Comparison of ENCODE assay signal across 1 cellular context in the genomic region with DNA sequence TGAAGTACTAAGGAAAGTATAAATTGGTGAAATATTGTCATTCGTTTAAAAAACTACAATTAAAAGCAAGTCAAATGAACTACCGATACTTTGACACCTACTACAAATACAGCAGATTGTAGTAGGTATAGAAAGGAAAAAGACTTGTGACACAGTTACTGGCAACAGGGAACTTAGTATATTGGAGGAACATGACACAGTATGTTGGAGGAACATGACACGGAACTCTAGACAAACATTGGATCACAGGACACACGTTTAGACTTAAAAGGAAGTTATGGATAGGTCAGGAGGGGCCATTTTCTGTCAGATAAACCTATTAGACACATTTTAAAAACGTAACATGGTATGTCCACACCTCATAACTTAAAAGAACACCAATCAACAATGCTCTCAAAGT.
TF ChIP-seq lines count a peak whose summit lies in the region.

No MANE protein-coding gene starts in this region.

TF ChIP-seq in GM12878, 131 proteins besides CTCF, POLR2A, EP300 and RAD21:
- TF ChIP-seq, protein P1, sequence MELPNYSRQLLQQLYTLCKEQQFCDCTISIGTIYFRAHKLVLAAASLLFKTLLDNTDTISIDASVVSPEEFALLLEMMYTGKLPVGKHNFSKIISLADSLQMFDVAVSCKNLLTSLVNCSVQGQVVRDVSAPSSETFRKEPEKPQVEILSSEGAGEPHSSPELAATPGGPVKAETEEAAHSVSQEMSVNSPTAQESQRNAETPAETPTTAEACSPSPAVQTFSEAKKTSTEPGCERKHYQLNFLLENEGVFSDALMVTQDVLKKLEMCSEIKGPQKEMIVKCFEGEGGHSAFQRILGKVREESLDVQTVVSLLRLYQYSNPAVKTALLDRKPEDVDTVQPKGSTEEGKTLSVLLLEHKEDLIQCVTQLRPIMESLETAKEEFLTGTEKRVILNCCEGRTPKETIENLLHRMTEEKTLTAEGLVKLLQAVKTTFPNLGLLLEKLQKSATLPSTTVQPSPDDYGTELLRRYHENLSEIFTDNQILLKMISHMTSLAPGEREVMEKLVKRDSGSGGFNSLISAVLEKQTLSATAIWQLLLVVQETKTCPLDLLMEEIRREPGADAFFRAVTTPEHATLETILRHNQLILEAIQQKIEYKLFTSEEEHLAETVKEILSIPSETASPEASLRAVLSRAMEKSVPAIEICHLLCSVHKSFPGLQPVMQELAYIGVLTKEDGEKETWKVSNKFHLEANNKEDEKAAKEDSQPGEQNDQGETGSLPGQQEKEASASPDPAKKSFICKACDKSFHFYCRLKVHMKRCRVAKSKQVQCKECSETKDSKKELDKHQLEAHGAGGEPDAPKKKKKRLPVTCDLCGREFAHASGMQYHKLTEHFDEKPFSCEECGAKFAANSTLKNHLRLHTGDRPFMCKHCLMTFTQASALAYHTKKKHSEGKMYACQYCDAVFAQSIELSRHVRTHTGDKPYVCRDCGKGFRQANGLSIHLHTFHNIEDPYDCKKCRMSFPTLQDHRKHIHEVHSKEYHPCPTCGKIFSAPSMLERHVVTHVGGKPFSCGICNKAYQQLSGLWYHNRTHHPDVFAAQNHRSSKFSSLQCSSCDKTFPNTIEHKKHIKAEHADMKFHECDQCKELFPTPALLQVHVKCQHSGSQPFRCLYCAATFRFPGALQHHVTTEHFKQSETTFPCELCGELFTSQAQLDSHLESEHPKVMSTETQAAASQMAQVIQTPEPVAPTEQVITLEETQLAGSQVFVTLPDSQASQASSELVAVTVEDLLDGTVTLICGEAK (IDR thresholded peaks at IDR 0.05; ENCODE audit: borderline replicate concordance): no peak
- TF ChIP-seq ZZZ3 (IDR thresholded peaks at IDR 0.05; ENCODE audit: control insufficient read depth, insufficient read length, low read depth) (no peak), SIN3A (IDR thresholded peaks at IDR 0.05; ENCODE audit: low read depth, low read length) (no peak), HDGF (IDR thresholded peaks at IDR 0.05) (no peak), EZH2 (IDR thresholded peaks at IDR 0.05; ENCODE audit: borderline replicate concordance, control insufficient read depth, low read depth, low read length) (no peak), ZNF274 (IDR thresholded peaks at IDR 0.05; ENCODE audit: insufficient read depth, insufficient read length) (no peak), NBN (IDR thresholded peaks at IDR 0.05) (no peak)
- TF ChIP-seq, protein P2, sequence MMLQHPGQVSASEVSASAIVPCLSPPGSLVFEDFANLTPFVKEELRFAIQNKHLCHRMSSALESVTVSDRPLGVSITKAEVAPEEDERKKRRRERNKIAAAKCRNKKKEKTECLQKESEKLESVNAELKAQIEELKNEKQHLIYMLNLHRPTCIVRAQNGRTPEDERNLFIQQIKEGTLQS (IDR thresholded peaks at IDR 0.05; ENCODE audit: borderline replicate concordance, extremely low read depth, low read depth, low read length): no peak
